9 cellular contexts compared by ENCODE assay signal in genomic region chr4:103091601-103092223, GRCh38. TPM values are rescaled to one million over a fixed set of nuclear protein-coding genes. Genes with fewer than 3 reads are reported as not detected.
DNase-seq lines count a peak whose midpoint lies in the region; ATAC-seq, FAIRE-seq and TF ChIP-seq lines count a peak whose summit lies in the region.
"Had no signal": no experiment of that assay in that cellular context is flagged by ENCODE, and none has a peak within 500 bp of the region (broad histone marks: within the 10 kb centered on the region; RNA-seq: fewer than 3 reads in every experiment).

No MANE protein-coding gene starts in this region.

- no peak overlapping the region for H3K4me3 ChIP-seq in cardiac muscle cell

- no peaks in the 10 kb centered on the region for H3K4me1 ChIP-seq in cardiac muscle cell (ENCODE audit: low read depth)
- H3K4me1 ChIP-seq: parathyroid adenoma had no signal

- no peaks in the 10 kb centered on the region for H3K9me3 ChIP-seq in cardiac muscle cell (ENCODE audit: low read depth)

- no peak for TF ChIP-seq POLR2A in H54 (IDR thresholded peaks at IDR 0.05; ENCODE audit: low read depth, low read length)

- no peak overlapping the region for H3K27ac ChIP-seq in cardiac muscle cell
- no peak overlapping the region for H3K27ac ChIP-seq in RWPE1
- H3K27ac ChIP-seq in layer of hippocampus (ENCODE audit: low read depth, low read length) = peak overlapping the region; percentile 31
- H3K27ac ChIP-seq: parathyroid adenoma had no signal

- peaks cover 49% of the 10 kb centered on the region for H3K36me3 ChIP-seq in cardiac muscle cell

- H3K27me3 ChIP-seq in cardiac muscle cell = no peaks in the 10 kb centered on the region
- H3K27me3 ChIP-seq in layer of hippocampus (ENCODE audit: control insufficient read depth, insufficient read depth, low read length) = no peaks in the 10 kb centered on the region

- TF ChIP-seq CTCF in cardiac muscle cell (IDR thresholded peaks at IDR 0.05; ENCODE audit: low read depth, low read length) (peak; percentile 43), RWPE1 (conservative IDR thresholded peaks at IDR 0.05; ENCODE audit: low read depth) (peak; percentile 65)

- DNase-seq in cardiac muscle cell (ENCODE audit: low read depth in 1 of 2, low spot score in 1 of 2) (peak; percentile 59 to 74), Right ventricle myocardium superior (no peak), H54 (ENCODE audit: insufficient read length, low spot score) (no peak), LHCN-M2 (ENCODE audit: low read depth) (peak; percentile 71), RWPE1 (ENCODE audit: low spot score) (no peak), astrocyte of the hippocampus (ENCODE audit: low read depth, low spot score) (peak; percentile 77), superior temporal gyrus (ENCODE audit: extremely low spot score) (peak; percentile 93)

- intact Hi-C loops in Right ventricle myocardium superior (cut with DNase I) = loop anchor here (10.0 kb wide), 1 partner anchor 467 kb away; no protein-coding TSS in a partner anchor

- CTCF ChIA-PET in RWPE1 (lab: Yijun Ruan, JAX) = interaction anchor here (0.5 to 1.4 kb wide), 11 partner anchors 9 to 1361 kb away, joined by 3 to 6 read pairs (median 4); no protein-coding TSS in a partner anchor

- ATAC-seq in Right ventricle myocardium superior (ENCODE audit: poor library complexity) = no peak

- POLR2A ChIA-PET in RWPE1 (lab: Yijun Ruan, JAX; ENCODE audit: low non-redundant PET) = no interaction called here

- peak; percentile 87 for FAIRE-seq in H54 (lab: Jason Lieb, UNC)

RNA-seq across cellular contexts. Expression of gene BDH2, which starts 7.9 kb away (rescaled TPM):
- 89.5 and 91.9 TPM in 2 replicates for total RNA-seq in cardiac muscle cell
- polyA plus RNA-seq in cardiac muscle cell = 101 and 131 TPM in 2 replicates
- 20.1 TPM for total RNA-seq in Right ventricle myocardium superior
- total RNA-seq in LHCN-M2 (2014; rRNA removed) = 58.6 and 68.1 TPM in 2 replicates
- 40.1 TPM for polyA plus RNA-seq in LHCN-M2 (2012)

RNA-seq across cellular contexts. Expression of gene SLC9B2, which starts 15.2 kb away (rescaled TPM):
- total RNA-seq in cardiac muscle cell (15.8 and 19.1 TPM in 2 replicates), Right ventricle myocardium superior (2.4 TPM), LHCN-M2 (2014; rRNA removed) (12.2 and 13.0 TPM in 2 replicates)
- polyA plus RNA-seq in cardiac muscle cell = 14.5 and 20.0 TPM in 2 replicates
- polyA plus RNA-seq in LHCN-M2 (2012) = 5.3 TPM

Comparison
In these comparisons a context has a peak if more than half of its experiments do, and no peak if none do; other contexts are left out.
1. DNase-seq: peak in cardiac muscle cell (2 of 2), LHCN-M2 (single experiment), astrocyte of the hippocampus (single experiment) and superior temporal gyrus (single experiment); none in Right ventricle myocardium superior (single experiment), H54 (single experiment) and RWPE1 (single experiment).